8 cellular contexts compared by ENCODE assay signal in the genomic region with DNA sequence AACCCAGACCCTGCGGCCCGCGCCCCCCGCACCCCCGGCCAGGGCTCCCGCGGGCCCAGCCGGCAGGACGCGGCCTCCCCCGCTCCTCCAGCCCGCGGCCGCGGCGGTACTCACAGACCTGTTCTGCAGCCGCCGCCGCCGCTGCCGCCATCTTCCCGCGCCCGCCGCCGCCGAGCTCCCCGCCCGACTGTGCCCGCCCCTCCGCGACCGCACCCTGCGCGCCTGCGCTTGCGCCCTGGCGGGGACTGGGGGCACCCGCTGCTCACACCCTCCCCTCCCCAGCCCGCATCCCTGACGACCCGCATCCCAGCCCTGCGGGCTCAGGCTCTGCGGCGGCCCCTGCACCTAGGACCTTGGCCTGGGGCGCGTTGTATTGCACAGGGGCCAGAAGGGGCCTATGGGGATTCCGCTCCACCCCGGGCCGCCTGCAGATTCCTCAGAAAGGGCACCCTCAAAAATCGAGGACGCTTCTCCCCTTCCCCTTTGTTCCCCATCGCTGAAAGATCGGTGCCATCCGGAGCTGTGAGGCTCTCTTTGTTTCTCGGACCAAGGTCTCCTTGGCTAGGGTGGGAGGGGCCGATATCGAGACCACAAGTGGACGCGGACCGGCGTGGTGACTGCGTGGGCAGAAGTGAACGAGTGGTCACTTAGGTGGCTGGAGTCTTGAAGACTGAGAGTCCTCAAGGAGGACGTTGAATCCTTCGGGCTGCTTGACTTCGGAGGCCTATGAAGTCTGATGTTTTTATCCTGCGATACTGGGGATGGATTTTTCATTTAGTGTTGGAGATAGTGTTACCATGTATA. TPM values are rescaled to one million over a fixed set of nuclear protein-coding genes. Genes with fewer than 3 reads are reported as not detected.
DNase-seq lines count a peak whose midpoint lies in the region; ATAC-seq and TF ChIP-seq lines count a peak whose summit lies in the region.

A gene with protein sequence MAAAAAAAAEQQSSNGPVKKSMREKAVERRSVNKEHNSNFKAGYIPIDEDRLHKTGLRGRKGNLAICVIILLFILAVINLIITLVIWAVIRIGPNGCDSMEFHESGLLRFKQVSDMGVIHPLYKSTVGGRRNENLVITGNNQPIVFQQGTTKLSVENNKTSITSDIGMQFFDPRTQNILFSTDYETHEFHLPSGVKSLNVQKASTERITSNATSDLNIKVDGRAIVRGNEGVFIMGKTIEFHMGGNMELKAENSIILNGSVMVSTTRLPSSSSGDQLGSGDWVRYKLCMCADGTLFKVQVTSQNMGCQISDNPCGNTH (minus strand): TSS at position 191 of the 804 bp plus-strand sequence. CDS start 40 bp downstream, at position 151.

- no peak for TF ChIP-seq CTCF in AG10803 (conservative IDR thresholded peaks at IDR 0.05; ENCODE audit: low read length)
- TF ChIP-seq CTCF in esophagus muscularis mucosa (IDR thresholded peaks at IDR 0.05) = no peak

- no peak for TF ChIP-seq EP300 in esophagus muscularis mucosa (IDR thresholded peaks at IDR 0.05)

- ATAC-seq in GM19035 (IDR thresholded peaks at IDR 0.05; ENCODE audit: unreplicated experiment) (peak; percentile 95), HG03175 (IDR thresholded peaks at IDR 0.05; ENCODE audit: unreplicated experiment) (peak; percentile 87)

- no peaks in the 10 kb centered on the region for H3K36me3 ChIP-seq in esophagus muscularis mucosa

- peaks cover 19% of the 10 kb centered on the region for H3K27me3 Mint-ChIP-seq in activated T-cell treated with anti-CD3 and anti-CD28 coated beads, Interleukin-2, amount 50 U/mL, for 24 hours

- TF ChIP-seq POLR2A in esophagus muscularis mucosa (IDR thresholded peaks at IDR 0.05; ENCODE audit: low read depth) = no peak

- DNase-seq in AG10803 (ENCODE audit: low read depth) (peak; percentile 46), NOMO-1 treated with DMSO at 0.1 percent for 48 hours (lab: John Stamatoyannopoulos, UW; ENCODE audit: unreplicated experiment) (peak; percentile 25), esophagus muscularis mucosa (ENCODE audit: extremely low spot score) (no peak), myocyte (ENCODE audit: low read depth) (peak; percentile 75)
- peak; percentile 86 for DNase-seq in activated T-cell treated with anti-CD3 and anti-CD28 coated beads, Interleukin-2, amount 50 U/mL, for 24 hours
- peak; percentile 50 for DNase-seq in stimulated activated CD8-positive, alpha-beta memory T cell treated with anti-CD3 and anti-CD28 coated beads, Interleukin-7, amount 100 ng/mL, for 24 hours (ENCODE audit: low read depth)

- H3K27me3 ChIP-seq in esophagus muscularis mucosa = no peaks in the 10 kb centered on the region

- 4% methylated on average over 28 of the region's 68 CpGs for WGBS in esophagus muscularis mucosa

- peaks cover 2% of the 10 kb centered on the region for H3K36me3 Mint-ChIP-seq in activated T-cell treated with anti-CD3 and anti-CD28 coated beads, Interleukin-2, amount 50 U/mL, for 24 hours (ENCODE audit: low read depth)

- intact Hi-C loops in esophagus muscularis mucosa (cut with DNase I) = no loop called here

- no peaks in the 10 kb centered on the region for H3K9me3 ChIP-seq in esophagus muscularis mucosa

- H3K9me3 Mint-ChIP-seq in activated T-cell treated with anti-CD3 and anti-CD28 coated beads, Interleukin-2, amount 50 U/mL, for 24 hours = no peaks in the 10 kb centered on the region

- peak within 1 kb of the TSS; percentile 81 to 86 (median 84) for H3K27ac ChIP-seq in esophagus muscularis mucosa (replicated peaks in 1 of 4)

- peak within 1 kb of the TSS; percentile 65 for H3K27ac Mint-ChIP-seq in activated T-cell treated with anti-CD3 and anti-CD28 coated beads, Interleukin-2, amount 50 U/mL, for 24 hours

- H3K4me1 ChIP-seq in esophagus muscularis mucosa = peaks cover 15 to 40% (median 34%) of the 10 kb centered on the region in 4 donors

- H3K4me3 ChIP-seq in AG10803 (ENCODE audit: low read length) = peak within 1 kb of the TSS; percentile 74
- peak within 1 kb of the TSS; percentile 79 to 93 (median 90) for H3K4me3 ChIP-seq in esophagus muscularis mucosa

- peak within 1 kb of the TSS; percentile 84 for H3K4me3 Mint-ChIP-seq in activated T-cell treated with anti-CD3 and anti-CD28 coated beads, Interleukin-2, amount 50 U/mL, for 24 hours

- H3K4me1 Mint-ChIP-seq in activated T-cell treated with anti-CD3 and anti-CD28 coated beads, Interleukin-2, amount 50 U/mL, for 24 hours (ENCODE audit: low read depth) = peaks cover 25% of the 10 kb centered on the region

RNA-seq across cellular contexts. Expression of the gene that starts here (rescaled TPM):
- 10 to 100 TPM; 56.5 to 99.7 (median 77.3) TPM for total RNA-seq in esophagus muscularis mucosa
- total RNA-seq in myocyte = 58.6 and 70.2 TPM in 2 replicates
- 41.3 TPM for polyA plus RNA-seq in myocyte (2012)
